Comparison of ENCODE assay signal across 16 cellular contexts in the genomic region with DNA sequence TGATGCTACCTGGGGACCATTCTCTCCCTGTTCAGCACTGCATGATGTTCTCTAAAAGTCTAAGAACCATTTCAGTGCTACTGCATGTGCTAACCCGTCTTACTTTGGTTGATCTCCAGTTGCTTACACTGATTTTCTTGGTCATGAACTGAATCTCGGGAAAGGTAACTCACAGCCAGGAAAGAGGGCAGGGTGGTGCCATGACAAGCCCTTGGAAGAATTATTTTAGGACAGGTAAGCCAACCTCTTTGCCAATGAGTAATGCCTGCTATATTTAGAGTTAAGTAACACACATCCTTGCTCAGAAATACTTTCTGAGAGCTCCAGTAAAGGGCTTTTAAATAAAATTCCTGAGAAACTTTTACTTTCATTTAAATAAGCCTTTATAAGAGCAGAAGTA.
A peak's percentile ranks its signal among the peaks of the same experiment; 100 is the strongest.
DNase-seq lines count a peak whose midpoint lies in the region; ATAC-seq, FAIRE-seq and TF ChIP-seq lines count a peak whose summit lies in the region.
"Had no signal": no experiment of that assay in that cellular context is flagged by ENCODE, and none has a peak within 500 bp of the region (broad histone marks: within the 10 kb centered on the region; RNA-seq: fewer than 3 reads in every experiment).

No MANE protein-coding gene starts in this region.

- intact Hi-C loops in left lung (cut with DNase I), result no loop called here
- intact Hi-C loops in left ventricle myocardium inferior (cut with micrococcal nuclease), result no loop called here

- no peak for TF ChIP-seq POLR2A in H1 (IDR thresholded peaks at IDR 0.05; ENCODE audit: control extremely low read depth in 1 of 2, low read depth in 2 of 2, low read length in 2 of 2)

- no peak overlapping the region for H2BK120ac ChIP-seq in H1 (replicated peaks; ENCODE audit: low read depth, low read length)

- H3K4me1 ChIP-seq in H1 (replicated peaks in 1 of 4; ENCODE audit: control insufficient read depth in 3 of 4, insufficient read depth in 4 of 4, low read length in 3 of 4) (peaks cover 0 to 3% (median 1%) of the 10 kb centered on the region in 4 experiments; a peak in 2 of 7 replicates), left lung (no peaks in the 10 kb centered on the region), left ventricle myocardium inferior (no peaks in the 10 kb centered on the region)
- H3K4me1 ChIP-seq: HAP-1 had no signal

- no peak overlapping the region for H3K4me2 ChIP-seq in H1 (ENCODE audit: insufficient read depth in 1 of 2, low read depth in 2 of 2, low read length in 2 of 2)

- no peak overlapping the region for H2BK15ac ChIP-seq in H1 (ENCODE audit: low read length)

- no peak overlapping the region for H3K18ac ChIP-seq in H1 (ENCODE audit: extremely low read depth, low read length)

- no peak overlapping the region for H3K4me3 ChIP-seq in H1 (ENCODE audit: extremely low read depth in 1 of 4, insufficient read depth in 2 of 4, low read depth in 3 of 4, low read length in 4 of 4)
- H3K4me3 ChIP-seq in left lung, result no peak overlapping the region
- H3K4me3 ChIP-seq in left ventricle myocardium inferior, result no peak overlapping the region
- H3K4me3 ChIP-seq: HAP-1 had no signal

- no peak overlapping the region for H3K23ac ChIP-seq in H1 (ENCODE audit: insufficient read length)

- H3K9me3 ChIP-seq in H1 (ENCODE audit: insufficient read depth in 2 of 2, low read depth in 1 of 2, low read length in 1 of 2) (no peaks in the 10 kb centered on the region), left lung (no peaks in the 10 kb centered on the region), left ventricle myocardium inferior (replicated peaks) (peaks cover 4% of the 10 kb centered on the region)
- H3K9me3 ChIP-seq: HAP-1 had no signal

- no peak overlapping the region for H2BK20ac ChIP-seq in H1 (ENCODE audit: low read length)

- no peak for TF ChIP-seq EP300 in H1 (IDR thresholded peaks at IDR 0.05; ENCODE audit: borderline replicate concordance in 1 of 2, low read depth in 2 of 2, low read length in 2 of 2)

- 83% methylated on average over 2 of the region's 2 CpGs; no CpG with 5 or more reads in 1 of the 2 experiments for WGBS in H1 (ENCODE audit: extremely low coverage in 1 of 2, insufficient coverage in 1 of 2, insufficient read length in 1 of 2, insufficient replicate concordance in 2 of 2, low coverage in 1 of 2, low lambda C conversion rate in 2 of 2, missing lambda C conversion rate in 1 of 2), 2 experiments

- POLR2A ChIA-PET in RWPE1 (lab: Yijun Ruan, JAX; ENCODE audit: low non-redundant PET) (no interaction called here), H1 (lab: Charles Lee; ENCODE audit: partially characterized antibody) (no interaction called here)

- no peak for TF ChIP-seq RAD21 in H1 (IDR thresholded peaks at IDR 0.05 in 1 of 2, conservative IDR thresholded peaks at IDR 0.05 in 1 of 2; ENCODE audit: low read depth in 2 of 2, low read length in 2 of 2)

- H4K20me1 ChIP-seq in H1 (replicated peaks in 1 of 2; ENCODE audit: control insufficient read depth in 1 of 2, insufficient read depth in 2 of 2, low read length in 2 of 2), result no peaks in the 10 kb centered on the region

- peak; percentile 68 for DNase-seq in RWPE1 (ENCODE audit: low spot score)
- no peak for DNase-seq in H1 (ENCODE audit: low read depth in 1 of 2, low spot score in 2 of 2)
- no peak for DNase-seq in left lung
- DNase-seq in type B pancreatic cell (ENCODE audit: extremely low spot score, unreplicated experiment), result no peak
- no peak for DNase-seq in NCI-H774 (lab: John Stamatoyannopoulos, UW)
- no peak for DNase-seq in left ventricle myocardium inferior
- DNase-seq: C1 segment of cervical spinal cord; CD8-positive, alpha-beta memory T cell; DMS53; NCI-H1105 treated with DMSO at 0.1 percent for 48 hours; NCI-H1694; NK-92 treated with Interleukin-12 subunit alpha and Interleukin-12 subunit beta, amount 100 ng/mL, for 24 hours; SHP77 treated with DMSO at 0.1 percent for 48 hours had no signal

- no peak overlapping the region for H3K27ac Mint-ChIP-seq in type B pancreatic cell
- H3K27ac Mint-ChIP-seq: CD8-positive, alpha-beta memory T cell had no signal

- CTCF ChIA-PET in RWPE1 (lab: Yijun Ruan, JAX) (interaction anchor here (0.6 to 1.8 kb wide), 3 partner anchors 40 to 915 kb away, joined by 3 to 10 read pairs (median 3); partner anchors contain the start of gene ARL4A), H1 (lab: Charles Lee; ENCODE audit: partially characterized antibody) (interaction anchor here (1.8 kb wide), 1 partner anchor 14 kb away, joined by 4 read pairs; no protein-coding TSS in a partner anchor)

- H4K5ac ChIP-seq in H1 (ENCODE audit: insufficient read length, low read depth, low read length), result no peak overlapping the region

- H3K27me3 ChIP-seq in H1 (replicated peaks in 1 of 4; ENCODE audit: control insufficient read depth in 3 of 4, extremely low read depth in 1 of 4, insufficient read depth in 3 of 4, low read length in 3 of 4) (no peaks in the 10 kb centered on the region), left lung (no peaks in the 10 kb centered on the region), left ventricle myocardium inferior (ENCODE audit: low read depth) (no peaks in the 10 kb centered on the region)

- H3K27ac ChIP-seq in RWPE1 (no peak overlapping the region), H1 (ENCODE audit: low read depth, low read length) (no peak overlapping the region), left lung (no peak overlapping the region), left ventricle myocardium inferior (replicated peaks) (no peak overlapping the region)

- H3K79me1 ChIP-seq in H1 (ENCODE audit: low read depth, low read length), result no peaks in the 10 kb centered on the region

- H2BK12ac ChIP-seq in H1 (ENCODE audit: low read depth, low read length), result no peak overlapping the region

- H3K14ac ChIP-seq in H1 (ENCODE audit: insufficient read length), result no peak overlapping the region

- no peak overlapping the region for H2BK5ac ChIP-seq in H1 (ENCODE audit: low read depth, low read length)

- FAIRE-seq in H1 (lab: Jason Lieb, UNC), result no peak
- FAIRE-seq: GM12892 had no signal

- H3K36me3 Mint-ChIP-seq in type B pancreatic cell, result no peaks in the 10 kb centered on the region

- H3K56ac ChIP-seq in H1 (replicated peaks; ENCODE audit: insufficient read length, low read depth, low read length), result no peak overlapping the region

- no peak overlapping the region for H4K91ac ChIP-seq in H1 (replicated peaks; ENCODE audit: insufficient read length, low read length)

- H2AFZ ChIP-seq in H1 (ENCODE audit: low read length), result 0 out of 2 replicates have a peak overlapping the region, but pooled peaks have one; percentile 39

- H3K4ac ChIP-seq in H1 (replicated peaks; ENCODE audit: insufficient read length, low read depth, low read length), result no peak overlapping the region

- TF ChIP-seq CTCF in RWPE1 (conservative IDR thresholded peaks at IDR 0.05; ENCODE audit: low read depth), result no peak
- TF ChIP-seq CTCF in H1 (IDR thresholded peaks at IDR 0.05; ENCODE audit: control extremely low read depth in 1 of 3, insufficient read depth in 1 of 3, low read depth in 1 of 3, low read length in 3 of 3), result no peak
- no peak for TF ChIP-seq CTCF in left lung (IDR thresholded peaks at IDR 0.05)
- no peak for TF ChIP-seq CTCF in type B pancreatic cell (conservative IDR thresholded peaks at IDR 0.05)
- no peak for TF ChIP-seq CTCF in left ventricle myocardium inferior (IDR thresholded peaks at IDR 0.05; ENCODE audit: borderline replicate concordance)

- ATAC-seq in left lung (peak; percentile 69), GM19035 (IDR thresholded peaks at IDR 0.05; ENCODE audit: unreplicated experiment) (no peak)

- H3K4me3 Mint-ChIP-seq in type B pancreatic cell, result no peak overlapping the region
- H3K4me3 Mint-ChIP-seq: CD8-positive, alpha-beta memory T cell had no signal

- no peak overlapping the region for H4K8ac ChIP-seq in H1 (ENCODE audit: extremely low read depth, insufficient read depth, low read length)

- no peaks in the 10 kb centered on the region for H3K23me2 ChIP-seq in H1 (ENCODE audit: low read depth, low read length)

- H3K36me3 ChIP-seq in H1 (ENCODE audit: control insufficient read depth in 2 of 4, insufficient read depth in 4 of 4, low read length in 3 of 4) (no peaks in the 10 kb centered on the region), left lung (no peaks in the 10 kb centered on the region), left ventricle myocardium inferior (no peaks in the 10 kb centered on the region)
- H3K36me3 ChIP-seq: HAP-1 had no signal

- H3K9ac ChIP-seq in H1 (replicated peaks in 1 of 4; ENCODE audit: extremely low read depth in 1 of 4, low read depth in 3 of 4, low read length in 3 of 4), result no peak overlapping the region

- H3K79me2 ChIP-seq in H1 (ENCODE audit: control insufficient read depth in 1 of 2, insufficient read depth in 2 of 2, low read length in 2 of 2), result no peaks in the 10 kb centered on the region

- no peaks in the 10 kb centered on the region for H3K27me3 Mint-ChIP-seq in type B pancreatic cell

- H2AK5ac ChIP-seq in H1 (ENCODE audit: low read depth, low read length), result no peak overlapping the region

- no peaks in the 10 kb centered on the region for H3K4me1 Mint-ChIP-seq in type B pancreatic cell (ENCODE audit: unreplicated experiment)
- H3K4me1 Mint-ChIP-seq: CD8-positive, alpha-beta memory T cell had no signal

- H3K9me3 Mint-ChIP-seq in type B pancreatic cell, result peaks cover 9% of the 10 kb centered on the region
- H3K9me3 Mint-ChIP-seq: CD8-positive, alpha-beta memory T cell had no signal

TF ChIP-seq in H1, 55 proteins besides CTCF, POLR2A, EP300 and RAD21:
- TF ChIP-seq POLR2AphosphoS5 (IDR thresholded peaks at IDR 0.05; ENCODE audit: low read depth, low read length) (no peak), HDAC6 (IDR thresholded peaks at IDR 0.05; ENCODE audit: low read depth, low read length) (no peak), ATF2 (IDR thresholded peaks at IDR 0.05; ENCODE audit: low read length) (no peak), JUND (IDR thresholded peaks at IDR 0.05; ENCODE audit: low read length) (no peak), CBX5 (IDR thresholded peaks at IDR 0.05; ENCODE audit: low read depth, low read length) (no peak), BRCA1 (IDR thresholded peaks at IDR 0.05; ENCODE audit: low read depth, low read length) (no peak), RXRA (IDR thresholded peaks at IDR 0.05; ENCODE audit: insufficient read depth, low read depth, low read length) (no peak)
TF ChIP-seq in H1: peak in this region for 0.
